8 cellular contexts compared by ENCODE assay signal in genomic region chr2:42360493-42360889, GRCh38.
DNase-seq lines count a peak whose midpoint lies in the region; FAIRE-seq and TF ChIP-seq lines count a peak whose summit lies in the region.

No MANE protein-coding gene starts in this region.

- no peak for DNase-seq in AG04449 (ENCODE audit: low read depth, low spot score)
- no peak for DNase-seq in coronary artery (ENCODE audit: low spot score)
- DNase-seq in NCI-H1694 (lab: John Stamatoyannopoulos, UW): no peak
- no peak for DNase-seq in RCC 7860 (ENCODE audit: low spot score)
- DNase-seq in hippocampal formation (lab: John Stamatoyannopoulos, UW): no peak
- no peak for DNase-seq in stimulated activated CD4-positive, alpha-beta T cell treated with anti-CD3 and anti-CD28 coated beads, Interleukin-2, amount 100 ng/mL, for 48 hours

- H3K27me3 ChIP-seq in Loucy (ENCODE audit: insufficient read depth, low read length, poor library complexity, severe bottlenecking): no peaks in the 10 kb centered on the region
- H3K27me3 ChIP-seq in muscle layer of colon (ENCODE audit: control insufficient read depth in 1 of 2, insufficient read depth in 2 of 2, low read length in 2 of 2): no peaks in the 10 kb centered on the region

- H3K4me3 ChIP-seq in AG04449 (ENCODE audit: low read depth, low read length) (peak overlapping the region; percentile 100), Loucy (ENCODE audit: low read length, poor library complexity, severe bottlenecking) (peak overlapping the region; percentile 89), coronary artery (peak overlapping the region; percentile 87), muscle layer of colon (ENCODE audit: low read depth in 1 of 2, low read length in 2 of 2) (peak overlapping the region; percentile 96 to 99)

- no peaks in the 10 kb centered on the region for H3K9me2 ChIP-seq in Loucy (replicated peaks; ENCODE audit: low read depth, low read length)

- POLR2A ChIA-PET in AG04449 (lab: Yijun Ruan, JAX): no interaction called here

- TF ChIP-seq CTCF in AG04449 (IDR thresholded peaks at IDR 0.05; ENCODE audit: insufficient read depth, low read length, missing control alignments): no peak
- TF ChIP-seq CTCF in Loucy (conservative IDR thresholded peaks at IDR 0.05; ENCODE audit: low read length): no peak
- no peak for TF ChIP-seq CTCF in coronary artery (IDR thresholded peaks at IDR 0.05)

- peak overlapping the region; percentile 90 to 95 for H3K27ac ChIP-seq in coronary artery
- peak overlapping the region; percentile 96 for H3K27ac ChIP-seq in muscle layer of colon (ENCODE audit: low read depth, low read length)

- H3K9ac ChIP-seq in Loucy (ENCODE audit: low read depth, low read length, poor library complexity, severe bottlenecking) (peak overlapping the region; percentile 91), muscle layer of colon (ENCODE audit: low read length) (peak overlapping the region; percentile 93)

- no peak for FAIRE-seq in RCC 7860 (lab: Jason Lieb, UNC)

- peak overlapping the region; percentile 98 for H3K4me2 ChIP-seq in Loucy (ENCODE audit: low read depth, low read length, poor library complexity, severe bottlenecking)

- peaks cover 35% of the 10 kb centered on the region for H4K20me1 ChIP-seq in Loucy (ENCODE audit: insufficient read depth, low read length, poor library complexity, severe bottlenecking)

- H3K4me1 ChIP-seq in Loucy (ENCODE audit: insufficient read depth, low read length, poor library complexity, severe bottlenecking): peaks cover 31% of the 10 kb centered on the region
- peaks cover 20% of the 10 kb centered on the region for H3K4me1 ChIP-seq in muscle layer of colon (ENCODE audit: insufficient read depth, low read length)

- H3K36me3 ChIP-seq in Loucy (ENCODE audit: insufficient read depth, low read length) (no peaks in the 10 kb centered on the region), muscle layer of colon (ENCODE audit: insufficient read depth, low read length) (no peaks in the 10 kb centered on the region)

- CTCF ChIA-PET in AG04449 (lab: Yijun Ruan, JAX): interaction anchor here (1.4 to 4.6 kb wide), 3 partner anchors 10 to 273 kb away, joined by 4 to 32 read pairs (median 8); no protein-coding TSS in a partner anchor

- no peaks in the 10 kb centered on the region for H3F3A ChIP-seq in Loucy (ENCODE audit: low read depth)

- H3K9me3 ChIP-seq in Loucy (ENCODE audit: insufficient read depth, low read depth, low read length): no peaks in the 10 kb centered on the region
- H3K9me3 ChIP-seq in muscle layer of colon (ENCODE audit: low read length): no peaks in the 10 kb centered on the region

- peaks cover 52% of the 10 kb centered on the region for H3K79me2 ChIP-seq in Loucy (ENCODE audit: insufficient read depth, low read length)

- H2AFZ ChIP-seq in Loucy (ENCODE audit: low read length): peak overlapping the region; percentile 91
